Comparison of ENCODE assay signal across 9 cellular contexts in the genomic region with DNA sequence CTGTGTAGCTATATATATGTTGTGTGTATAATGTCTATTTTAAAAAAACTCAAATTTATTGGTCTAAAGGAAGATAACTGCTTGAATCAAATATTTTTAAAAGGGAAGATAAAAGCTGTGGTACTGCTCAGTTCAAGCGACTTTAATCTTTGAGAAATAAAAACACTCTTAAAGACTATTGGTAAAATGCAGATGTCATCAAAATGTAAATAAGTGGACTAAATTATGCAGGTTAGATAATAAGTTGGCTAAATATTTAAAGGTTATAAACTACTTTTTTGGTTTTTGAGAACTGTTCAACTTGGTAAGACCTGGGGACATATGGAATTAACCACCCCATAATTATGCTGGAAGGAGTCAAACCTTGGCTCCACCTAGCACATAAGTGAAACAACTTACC.
"Had no signal": no experiment of that assay in that cellular context is flagged by ENCODE, and none has a peak within 500 bp of the region (broad histone marks: within the 10 kb centered on the region; RNA-seq: fewer than 3 reads in every experiment).

No MANE protein-coding gene starts in this region.

- H3K4me3 Mint-ChIP-seq: HFFc6, IgD-negative memory B cell had no signal

- H3K27ac ChIP-seq: GM23248, HL-60 had no signal

- DNase-seq: GM23248, GOT3, H7, HFFc6, KBM-7 had no signal

- H3K9ac ChIP-seq: GM23248 had no signal

- ATAC-seq: HCT116 had no signal

- H3K27ac Mint-ChIP-seq: HFFc6, IgD-negative memory B cell had no signal

- H3K9me3 Mint-ChIP-seq: IgD-negative memory B cell had no signal

- H3K4me1 Mint-ChIP-seq: IgD-negative memory B cell had no signal

- H3K4me3 ChIP-seq: GM23248, HAP-1 had no signal

- H3K36me3 Mint-ChIP-seq: IgD-negative memory B cell had no signal

- H3K36me3 ChIP-seq: HAP-1 had no signal

- H3K4me1 ChIP-seq: HAP-1 had no signal

- H2AFZ ChIP-seq: GM23248 had no signal

- H3K9me3 ChIP-seq: HAP-1 had no signal
